ENCODE assay signal across 12 cellular contexts in genomic region chr2:74584088-74584645, GRCh38. TPM values are rescaled to one million over a fixed set of nuclear protein-coding genes. Genes with fewer than 3 reads are reported as not detected.
DNase-seq lines count a peak whose midpoint lies in the region; ATAC-seq and TF ChIP-seq lines count a peak whose summit lies in the region.
"Had no signal": no experiment of that assay in that cellular context is flagged by ENCODE, and none has a peak within 500 bp of the region (broad histone marks: within the 10 kb centered on the region; RNA-seq: fewer than 3 reads in every experiment).

No MANE protein-coding gene starts in this region.

- no peaks in the 10 kb centered on the region for H3K36me3 Mint-ChIP-seq in glutamatergic neuron (ENCODE audit: unreplicated experiment)
- H3K36me3 Mint-ChIP-seq: mesothelial cell of epicardium had no signal

- no peak overlapping the region for H3K4me3 Mint-ChIP-seq in glutamatergic neuron (ENCODE audit: unreplicated experiment)
- H3K4me3 Mint-ChIP-seq: mesothelial cell of epicardium had no signal

- H3K4me3 ChIP-seq in GM06990 (replicated peaks; ENCODE audit: low read depth, low read length) (no peak overlapping the region), fibroblast of pulmonary artery (replicated peaks; ENCODE audit: low read depth, low read length) (no peak overlapping the region), MG63 (no peak overlapping the region), right atrium auricular region (no peak overlapping the region)

- no peaks in the 10 kb centered on the region for H3K4me1 Mint-ChIP-seq in glutamatergic neuron (ENCODE audit: low read depth, unreplicated experiment)

- H3K27me3 Mint-ChIP-seq in glutamatergic neuron (ENCODE audit: unreplicated experiment), result peaks cover 3% of the 10 kb centered on the region

- TF ChIP-seq CTCF in GM06990 (IDR thresholded peaks at IDR 0.05; ENCODE audit: insufficient read depth, low read length, poor library complexity, severe bottlenecking), result no peak
- TF ChIP-seq CTCF in fibroblast of pulmonary artery (IDR thresholded peaks at IDR 0.05; ENCODE audit: low read length, missing control alignments), result no peak
- TF ChIP-seq CTCF in glutamatergic neuron (IDR thresholded peaks at IDR 0.05; ENCODE audit: partially characterized antibody, unreplicated experiment), result no peak
- TF ChIP-seq CTCF in right atrium auricular region (IDR thresholded peaks at IDR 0.05), result no peak

- H3K27ac ChIP-seq in right atrium auricular region, result no peak overlapping the region

- ATAC-seq in GM19351 (IDR thresholded peaks at IDR 0.05; ENCODE audit: unreplicated experiment), result peak; percentile 63
- peak; percentile 54 for ATAC-seq in HG03520 (IDR thresholded peaks at IDR 0.05; ENCODE audit: unreplicated experiment)

- no peak overlapping the region for H3K27ac Mint-ChIP-seq in glutamatergic neuron (ENCODE audit: unreplicated experiment)
- H3K27ac Mint-ChIP-seq: mesothelial cell of epicardium had no signal

- DNase-seq in GM06990 (ENCODE audit: extremely low read depth, insufficient read length) (peak; percentile 57), fibroblast of pulmonary artery (ENCODE audit: low read depth) (peak; percentile 35), MG63 (no peak), glutamatergic neuron (no peak), DMS114 treated with DMSO at 0.1 percent for 48 hours (lab: John Stamatoyannopoulos, UW; ENCODE audit: unreplicated experiment) (no peak), right atrium auricular region (ENCODE audit: low spot score) (no peak)
- DNase-seq: activated naive CD4-positive, alpha-beta T cell; erythroblast; NCI-H1417 treated with DMSO at 0.1 percent for 48 hours had no signal

- H3K9me3 ChIP-seq in MG63, result no peaks in the 10 kb centered on the region
- H3K9me3 ChIP-seq in right atrium auricular region, result no peaks in the 10 kb centered on the region

- H3K9me3 Mint-ChIP-seq in glutamatergic neuron (ENCODE audit: unreplicated experiment), result no peaks in the 10 kb centered on the region
- H3K9me3 Mint-ChIP-seq: mesothelial cell of epicardium had no signal

- H3K4me1 ChIP-seq in right atrium auricular region, result no peaks in the 10 kb centered on the region

- no peaks in the 10 kb centered on the region for H3K36me3 ChIP-seq in GM06990 (ENCODE audit: control insufficient read depth, insufficient read depth, low read length)
- no peaks in the 10 kb centered on the region for H3K36me3 ChIP-seq in MG63
- no peaks in the 10 kb centered on the region for H3K36me3 ChIP-seq in right atrium auricular region

- H3K27me3 ChIP-seq in GM06990 (replicated peaks; ENCODE audit: control insufficient read depth, insufficient read depth, low read length) (no peaks in the 10 kb centered on the region), MG63 (no peaks in the 10 kb centered on the region), right atrium auricular region (no peaks in the 10 kb centered on the region)

RNA-seq across cellular contexts. Expression of gene DOK1, which starts 29.6 kb away (rescaled TPM):
- total RNA-seq in MG63 (2014; rRNA removed; shearing (Covaris generic); ENCODE audit: low replicate concordance), result 10.9 and 21.9 TPM in 2 replicates
- total RNA-seq in glutamatergic neuron (ENCODE audit: unreplicated experiment) (14.0 TPM), right atrium auricular region (10 to 100 TPM in 1 of 2 donors, 1 to 10 TPM in 1; 4.9 to 10.3 TPM)

RNA-seq across cellular contexts. Expression of gene LOXL3, which starts 30.4 kb away (rescaled TPM):
- 17.8 and 22.9 TPM in 2 replicates for total RNA-seq in MG63 (2014; rRNA removed; shearing (Covaris generic); ENCODE audit: low replicate concordance)
- total RNA-seq in glutamatergic neuron (ENCODE audit: unreplicated experiment), result 64.2 TPM
- total RNA-seq in right atrium auricular region, result 1 to 10 TPM; 3.2 to 3.9 TPM

RNA-seq across cellular contexts. Expression of gene HTRA2, which starts 54.4 kb away (rescaled TPM):
- total RNA-seq in MG63 (2014; rRNA removed; shearing (Covaris generic); ENCODE audit: low replicate concordance), result 49.9 and 53.9 TPM in 2 replicates
- total RNA-seq in glutamatergic neuron (ENCODE audit: unreplicated experiment) (46.7 TPM), right atrium auricular region (10 to 100 TPM; 16.0 to 27.3 TPM)

RNA-seq across cellular contexts. Expression of gene AUP1, which starts 54.7 kb away (rescaled TPM):
- total RNA-seq in MG63 (2014; rRNA removed; shearing (Covaris generic); ENCODE audit: low replicate concordance), result 70.0 and 143 TPM in 2 replicates
- 99.5 TPM for total RNA-seq in glutamatergic neuron (ENCODE audit: unreplicated experiment)
- total RNA-seq in right atrium auricular region, result 10 to 100 TPM; 55.2 to 80.9 TPM

RNA-seq across cellular contexts. Expression of gene DQX1, which starts 58.1 kb away (rescaled TPM):
- total RNA-seq in MG63 (2014; rRNA removed; shearing (Covaris generic); ENCODE audit: low replicate concordance), result not detected in 2 replicates
- total RNA-seq in glutamatergic neuron (ENCODE audit: unreplicated experiment) (0.91 TPM), right atrium auricular region (not detected)

Comparison
In these comparisons a context has a peak if more than half of its experiments do, and no peak if none do; other contexts are left out.
1. DNase-seq: peak in GM06990 (single experiment) and fibroblast of pulmonary artery (single experiment); none in MG63 (single experiment), glutamatergic neuron (single experiment), DMS114 treated with DMSO at 0.1 percent for 48 hours (single experiment) and right atrium auricular region (single experiment).